In the genomic region with DNA sequence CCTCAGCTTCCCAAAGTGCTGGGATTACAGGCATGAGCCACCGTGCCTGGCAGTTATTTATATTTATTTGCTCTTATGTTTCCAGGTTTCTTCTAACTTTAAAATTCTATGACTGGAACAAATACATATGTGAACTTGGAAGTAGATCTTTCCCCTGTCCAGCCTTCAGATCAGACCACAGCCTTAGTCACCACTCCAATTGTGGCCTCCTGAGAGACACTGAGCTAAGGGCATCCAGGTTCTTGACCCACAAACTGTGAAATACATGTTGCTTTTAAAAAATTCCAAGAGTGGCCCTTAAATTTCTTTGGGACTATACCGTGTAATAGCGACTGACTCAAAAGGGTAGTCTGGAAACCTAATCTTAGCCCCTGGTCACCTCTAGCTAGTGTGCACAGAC, we compare ENCODE assay signal across 23 cellular contexts. TPM values are rescaled to one million over a fixed set of nuclear protein-coding genes. Genes with fewer than 3 reads are reported as not detected.
A peak's percentile ranks its signal among the peaks of the same experiment; 100 is the strongest.
DNase-seq lines count a peak whose midpoint lies in the region; ATAC-seq and TF ChIP-seq lines count a peak whose summit lies in the region.
"Had no signal": no experiment of that assay in that cellular context is flagged by ENCODE, and none has a peak within 500 bp of the region (broad histone marks: within the 10 kb centered on the region; RNA-seq: fewer than 3 reads in every experiment).

No MANE protein-coding gene starts in this region.

- intact Hi-C loops in lower lobe of right lung (cut with DNase I), result no loop called here

- H3K4me1 ChIP-seq in lower lobe of right lung, result peaks cover 9% of the 10 kb centered on the region
- H3K4me1 ChIP-seq: gastrocnemius medialis had no signal

- no peaks in the 10 kb centered on the region for H3K9me3 Mint-ChIP-seq in neural crest cell
- H3K9me3 Mint-ChIP-seq: activated CD4-positive, alpha-beta T cell treated with anti-CD3 and anti-CD28 coated beads, Interleukin-2, amount 10 ng/mL, durations not matched to agents 7 days and 5 days; activated naive CD8-positive, alpha-beta T cell treated with anti-CD3 and anti-CD28 coated beads, Interleukin-2, amount 10 ng/mL, durations not matched to agents 7 days and 5 days; CD4-positive, alpha-beta T cell; stimulated activated naive CD8-positive, alpha-beta T cell treated with anti-CD3 and anti-CD28 coated beads, Interleukin-15, amount 100 ng/mL, for 72 hours had no signal

- H3K27ac Mint-ChIP-seq in neural crest cell (ENCODE audit: unreplicated experiment), result no peak overlapping the region
- H3K27ac Mint-ChIP-seq: activated CD4-positive, alpha-beta T cell treated with anti-CD3 and anti-CD28 coated beads, Interleukin-2, amount 10 ng/mL, durations not matched to agents 7 days and 5 days; activated CD8-positive, alpha-beta memory T cell treated with anti-CD3 and anti-CD28 coated beads, Interleukin-2, amount 10 ng/mL, durations not matched to agents 7 days and 5 days; activated naive CD8-positive, alpha-beta T cell treated with anti-CD3 and anti-CD28 coated beads, Interleukin-2, amount 10 ng/mL, durations not matched to agents 7 days and 5 days; CD4-positive, alpha-beta T cell; stimulated activated naive CD8-positive, alpha-beta T cell treated with anti-CD3 and anti-CD28 coated beads, Interleukin-15, amount 100 ng/mL, for 72 hours had no signal

- no peaks in the 10 kb centered on the region for H3K27me3 ChIP-seq in lower lobe of right lung (ENCODE audit: low read depth)
- H3K27me3 ChIP-seq: tibial nerve had no signal

- H3K36me3 Mint-ChIP-seq in neural crest cell (ENCODE audit: low read depth), result peaks cover 4% of the 10 kb centered on the region
- H3K36me3 Mint-ChIP-seq: activated CD8-positive, alpha-beta memory T cell treated with anti-CD3 and anti-CD28 coated beads, Interleukin-2, amount 10 ng/mL, durations not matched to agents 7 days and 5 days; activated naive CD8-positive, alpha-beta T cell treated with anti-CD3 and anti-CD28 coated beads, Interleukin-2, amount 10 ng/mL, durations not matched to agents 7 days and 5 days had no signal

- H3K27me3 Mint-ChIP-seq in neural crest cell (ENCODE audit: low read depth), result peaks cover 24% of the 10 kb centered on the region

- H3K4me3 Mint-ChIP-seq in neural crest cell, result peak overlapping the region; percentile 94

- H3K4me1 Mint-ChIP-seq in neural crest cell, result peaks cover 60% of the 10 kb centered on the region

- H3K27ac ChIP-seq in epithelial cell of prostate, result peak overlapping the region; percentile 95
- no peak overlapping the region for H3K27ac ChIP-seq in lower lobe of right lung
- H3K27ac ChIP-seq: gastrocnemius medialis, GM23248 had no signal

- no peaks in the 10 kb centered on the region for H3K9me3 ChIP-seq in lower lobe of right lung
- H3K9me3 ChIP-seq: gastrocnemius medialis, sigmoid colon, tibial nerve had no signal

- H3K36me3 ChIP-seq in lower lobe of right lung, result no peaks in the 10 kb centered on the region
- H3K36me3 ChIP-seq: gastrocnemius medialis, sigmoid colon, tibial nerve had no signal

- no peak overlapping the region for H3K4me3 ChIP-seq in lower lobe of right lung
- H3K4me3 ChIP-seq: lung had no signal

- ATAC-seq in lower lobe of right lung, result no peak
- ATAC-seq in GM21360 (IDR thresholded peaks at IDR 0.05; ENCODE audit: unreplicated experiment), result no peak
- ATAC-seq in HG02759 (IDR thresholded peaks at IDR 0.05; ENCODE audit: unreplicated experiment), result no peak
- ATAC-seq: activated CD8-positive, alpha-beta memory T cell treated with anti-CD3 and anti-CD28 coated beads, Interleukin-2, amount 10 ng/mL, durations not matched to agents 7 days and 5 days; gastrocnemius medialis; stimulated activated naive CD8-positive, alpha-beta T cell treated with anti-CD3 and anti-CD28 coated beads, Interleukin-15, amount 100 ng/mL, for 72 hours had no signal

- DNase-seq in EL (peak; percentile 13), LHCN-M2 (ENCODE audit: low read depth) (peak; percentile 14), epithelial cell of prostate (ENCODE audit: low read depth, low spot score) (no peak), neural crest cell (ENCODE audit: low read depth, low spot score) (no peak), lower lobe of right lung (no peak), activated gamma-delta T cell (lab: John Stamatoyannopoulos, UW) (no peak)
- DNase-seq: activated CD4-positive, alpha-beta T cell treated with anti-CD3 and anti-CD28 coated beads, Interleukin-2, amount 10 ng/mL, durations not matched to agents 7 days and 5 days; activated CD8-positive, alpha-beta memory T cell treated with anti-CD3 and anti-CD28 coated beads, Interleukin-2, amount 10 ng/mL, durations not matched to agents 7 days and 5 days; activated naive CD8-positive, alpha-beta T cell treated with anti-CD3 and anti-CD28 coated beads, Interleukin-2, amount 10 ng/mL, durations not matched to agents 7 days and 5 days; CD4-positive, alpha-beta T cell; gastrocnemius medialis; GDM1; NCI-H1105; NCI-H1930; NCI-H69; sigmoid colon; stimulated activated naive CD8-positive, alpha-beta T cell treated with anti-CD3 and anti-CD28 coated beads, Interleukin-15, amount 100 ng/mL, for 72 hours; T1000 had no signal

- TF ChIP-seq CTCF in neural crest cell (conservative IDR thresholded peaks at IDR 0.05) (no peak), lower lobe of right lung (IDR thresholded peaks at IDR 0.05) (no peak)

RNA-seq across cellular contexts. Expression of a gene that starts 1.5 kb away (rescaled TPM):
- total RNA-seq in LHCN-M2 (2014; rRNA removed) (1.0 and 1.8 TPM in 2 replicates), neural crest cell (78.9 and 83.2 TPM in 2 replicates), lower lobe of right lung (35.7 TPM)
- polyA plus RNA-seq in LHCN-M2 (2012), result 2.2 TPM

Comparison
In these comparisons a context has a peak if more than half of its experiments do, and no peak if none do; other contexts are left out.
1. DNase-seq: peak in EL (single experiment) and LHCN-M2 (single experiment); none in epithelial cell of prostate (single experiment), neural crest cell (single experiment), lower lobe of right lung (single experiment) and activated gamma-delta T cell (single experiment).
2. RNA of a gene that starts 1.5 kb away (total RNA-seq): 78.9 to 83.2 TPM in neural crest cell and 35.7 TPM in lower lobe of right lung (single experiment); 1.0 to 1.8 TPM in LHCN-M2; every median in the first group is over 10 times any median in the second.